In the genomic region with DNA sequence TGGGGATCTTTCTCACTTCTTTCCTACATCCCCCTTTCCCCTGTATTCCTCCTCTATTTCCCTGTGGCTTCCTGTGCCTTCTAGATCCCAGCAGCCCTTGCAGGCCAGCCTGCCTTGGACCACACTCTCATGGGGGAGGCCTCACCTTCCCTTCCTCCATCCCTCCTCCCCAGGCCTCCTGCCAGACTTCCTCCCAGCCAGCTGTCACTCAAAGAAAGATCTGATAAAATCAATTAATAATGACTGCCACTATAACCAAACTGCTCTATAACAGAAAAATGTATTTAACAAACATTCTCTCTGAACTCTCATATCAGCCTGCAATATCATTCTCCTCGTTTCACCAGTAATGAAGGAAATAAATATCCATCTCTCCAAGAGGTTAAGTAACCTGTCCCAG, we compare ENCODE assay signal across 27 cellular contexts.
"Had no signal": no experiment of that assay in that cellular context is flagged by ENCODE, and none has a peak within 500 bp of the region (broad histone marks: within the 10 kb centered on the region; RNA-seq: fewer than 3 reads in every experiment).

No MANE protein-coding gene starts in this region.

- H3K4me1 ChIP-seq: colonic mucosa, foreskin keratinocyte, gastroesophageal sphincter, heart left ventricle, lower lobe of right lung had no signal

- DNase-seq: colonic mucosa; cortex of kidney; effector CD8-positive, alpha-beta T cell; effector memory CD8-positive, alpha-beta T cell; endodermal cell; erythroblast; foreskin keratinocyte; heart left ventricle; hypothalamus; immature natural killer cell; islet precursor cell; kidney; kidney glomerular epithelial cell; left colon; left ventricle myocardium superior; lower lobe of right lung; mesenchymal stem cell; mucosa of descending colon; naive B cell; naive thymus-derived CD8-positive, alpha-beta T cell had no signal

- H3K27me3 ChIP-seq: colonic mucosa had no signal

- ATAC-seq: effector memory CD8-positive, alpha-beta T cell; esophagus mucosa; foreskin keratinocyte; gastroesophageal sphincter; heart left ventricle; left colon; left lobe of liver; left ventricle myocardium superior; lower lobe of right lung; mucosa of descending colon; naive thymus-derived CD8-positive, alpha-beta T cell had no signal

- H3K79me2 ChIP-seq: hepatocyte had no signal

- FAIRE-seq: endometrium, frontal cortex, kidney had no signal

- H2AFZ ChIP-seq: hepatocyte had no signal

- H3K4me3 ChIP-seq: colonic mucosa, gastroesophageal sphincter, heart left ventricle, hepatocyte, lower lobe of right lung, mucosa of descending colon had no signal

- H3K36me3 ChIP-seq: colonic mucosa, gastroesophageal sphincter, heart left ventricle, lower lobe of right lung had no signal

- H3K4me2 ChIP-seq: hepatocyte had no signal

- H3K9me3 ChIP-seq: colonic mucosa, mucosa of descending colon had no signal

- H3K27ac ChIP-seq: colonic mucosa, epithelial cell of prostate, foreskin keratinocyte, gastroesophageal sphincter, heart left ventricle, hepatocyte, lower lobe of right lung had no signal
